ENCODE assay signal across 8 cellular contexts in genomic region chr11:82229346-82229745, GRCh38.
DNase-seq lines count a peak whose midpoint lies in the region; ATAC-seq and TF ChIP-seq lines count a peak whose summit lies in the region.

No MANE protein-coding gene starts in this region.

- no peaks in the 10 kb centered on the region for H3K4me1 ChIP-seq in heart right ventricle
- H3K4me1 ChIP-seq in sigmoid colon = no peaks in the 10 kb centered on the region

- in situ Hi-C loops in G401 (cut with HindIII; ENCODE audit: low sequenced_read_pairs) = no loop called here

- no peak for TF ChIP-seq EP300 in sigmoid colon (IDR thresholded peaks at IDR 0.05)

- peaks cover 0 to 11% (median 0%) of the 10 kb centered on the region in 11 donors for H3K9me3 ChIP-seq in heart right ventricle
- H3K9me3 ChIP-seq in sigmoid colon = no peaks in the 10 kb centered on the region

- ATAC-seq in heart right ventricle = no peak

- peak in 3 of 9 donors; percentile 9 to 25 (median 14) for TF ChIP-seq CTCF in heart right ventricle (IDR thresholded peaks at IDR 0.05)
- TF ChIP-seq CTCF in sigmoid colon (IDR thresholded peaks at IDR 0.05) = peak in 1 of 4 experiments; percentile 12

- peak; percentile 29 for DNase-seq in G401 (ENCODE audit: low spot score)
- DNase-seq in H4 (ENCODE audit: low spot score) = peak; percentile 10
- peak; percentile 68 for DNase-seq in NCI-H510A treated with DMSO at 0.1 percent for 48 hours (lab: John Stamatoyannopoulos, UW)
- peak; percentile 1 for DNase-seq in fibroblast of gingiva (ENCODE audit: low read depth)
- no peak for DNase-seq in dedifferentiated amniotic fluid mesenchymal stem cell (ENCODE audit: extremely low spot score)
- no peak for DNase-seq in heart right ventricle
- no peak for DNase-seq in sigmoid colon
- no peak for DNase-seq in NCI-H2029 treated with DMSO at 0.1 percent for 48 hours (lab: John Stamatoyannopoulos, UW)

- TF ChIP-seq POLR2A in sigmoid colon (IDR thresholded peaks at IDR 0.05) = no peak

- no peaks in the 10 kb centered on the region for H3K36me3 ChIP-seq in heart right ventricle
- H3K36me3 ChIP-seq in sigmoid colon = no peaks in the 10 kb centered on the region

- H3K27ac ChIP-seq in heart right ventricle (no peak overlapping the region), sigmoid colon (no peak overlapping the region)

- intact Hi-C loops in heart right ventricle (cut with DNase I) = loop anchor here in 1 of 10 donors (5.0 kb wide), 1 partner anchor 582 kb away; no protein-coding TSS in a partner anchor
- intact Hi-C loops in sigmoid colon (cut with DNase I) = no loop called here

- H3K4me3 ChIP-seq in heart right ventricle = no peak overlapping the region
- H3K4me3 ChIP-seq in sigmoid colon = no peak overlapping the region

- H3K27me3 ChIP-seq in heart right ventricle (no peaks in the 10 kb centered on the region), sigmoid colon (no peaks in the 10 kb centered on the region)

Comparison
In these comparisons a context has a peak if more than half of its experiments do, and no peak if none do; other contexts are left out.
1. DNase-seq: peak in G401 (single experiment), H4 (single experiment), NCI-H510A treated with DMSO at 0.1 percent for 48 hours (single experiment) and fibroblast of gingiva (single experiment); none in dedifferentiated amniotic fluid mesenchymal stem cell (single experiment), heart right ventricle (0 of 2), sigmoid colon (single experiment) and NCI-H2029 treated with DMSO at 0.1 percent for 48 hours (single experiment).